1 cellular context compared by ENCODE assay signal in genomic region chr17:76353599-76354316, GRCh38.
A peak's percentile ranks its signal among the peaks of the same experiment; 100 is the strongest.
TF ChIP-seq lines count a peak whose summit lies in the region.

PRPSAP1 (minus strand) TSS chr17:76353916; CDS start chr17:76353703, 213 bp downstream.

TF ChIP-seq in HepG2, 621 proteins besides CTCF, POLR2A, EP300 and RAD21 (continued from another document and continues in another):
- TF ChIP-seq HBP1 (CRISPR knock-in tag; IDR thresholded peaks at IDR 0.05; ENCODE audit: low read depth) (peak; percentile 65; the same call in 1 of the 2 replicates), ZNF644 (CRISPR knock-in tag; IDR thresholded peaks at IDR 0.05; ENCODE audit: low read depth) (no peak), TERF1 (CRISPR knock-in tag; IDR thresholded peaks at IDR 0.05) (0 out of 2 replicates have a peak, but pooled peaks have one; percentile 66), RFXANK (CRISPR knock-in tag; IDR thresholded peaks at IDR 0.05) (no peak), ATF1 (CRISPR knock-in tag; IDR thresholded peaks at IDR 0.05) (peak; percentile 76), RARA (CRISPR knock-in tag; IDR thresholded peaks at IDR 0.05) (no peak; the same call in 1 of the 2 replicates), KLF13 (CRISPR knock-in tag; IDR thresholded peaks at IDR 0.05) (peak; percentile 93; the same call in 1 of the 2 replicates), ZBTB3 (CRISPR knock-in tag; IDR thresholded peaks at IDR 0.05; ENCODE audit: borderline replicate concordance, low read depth) (peak; percentile 86), ZBTB46 (CRISPR knock-in tag; IDR thresholded peaks at IDR 0.05; ENCODE audit: borderline replicate concordance) (peak; percentile 23; the same call in 1 of the 2 replicates), ELF1 (CRISPR knock-in tag; IDR thresholded peaks at IDR 0.05) (peak; percentile 83), ZFP91 (CRISPR knock-in tag; IDR thresholded peaks at IDR 0.05; ENCODE audit: borderline replicate concordance) (peak; percentile 94), BRCA1 (CRISPR knock-in tag; IDR thresholded peaks at IDR 0.05) (peak; percentile 91; the same call in 1 of the 2 replicates), NR1H2 (CRISPR knock-in tag; IDR thresholded peaks at IDR 0.05; ENCODE audit: borderline replicate concordance, low read depth) (peak; percentile 95), HNRNPUL1 (IDR thresholded peaks at IDR 0.05; ENCODE audit: low read depth, low read length) (no peak), BCL6 (CRISPR knock-in tag; IDR thresholded peaks at IDR 0.05) (peak; percentile 24; the same call in 1 of the 2 replicates), ZFY (CRISPR knock-in tag; IDR thresholded peaks at IDR 0.05) (peak; percentile 83), ZIK1 (CRISPR knock-in tag; IDR thresholded peaks at IDR 0.05; ENCODE audit: borderline replicate concordance, low read depth) (no peak; the same call in 1 of the 2 replicates), ZNF20 (CRISPR knock-in tag; IDR thresholded peaks at IDR 0.05) (peak; percentile 86; the same call in 1 of the 2 replicates), MXI1 (IDR thresholded peaks at IDR 0.05; ENCODE audit: borderline replicate concordance, low read depth, low read length) (peak; percentile 82; the same call in 1 of the 3 replicates), E2F5 (CRISPR knock-in tag; conservative IDR thresholded peaks at IDR 0.05) (peak; percentile 73; the same call in 1 of the 2 replicates), SP5 (CRISPR knock-in tag; IDR thresholded peaks at IDR 0.05; ENCODE audit: borderline replicate concordance, low read depth) (peak; percentile 77; the same call in 1 of the 2 replicates), ZNF354B (CRISPR knock-in tag; IDR thresholded peaks at IDR 0.05) (no peak), EZH2 (conservative IDR thresholded peaks at IDR 0.05; ENCODE audit: low read depth, low read length) (no peak)
- TF ChIP-seq, protein P1, sequence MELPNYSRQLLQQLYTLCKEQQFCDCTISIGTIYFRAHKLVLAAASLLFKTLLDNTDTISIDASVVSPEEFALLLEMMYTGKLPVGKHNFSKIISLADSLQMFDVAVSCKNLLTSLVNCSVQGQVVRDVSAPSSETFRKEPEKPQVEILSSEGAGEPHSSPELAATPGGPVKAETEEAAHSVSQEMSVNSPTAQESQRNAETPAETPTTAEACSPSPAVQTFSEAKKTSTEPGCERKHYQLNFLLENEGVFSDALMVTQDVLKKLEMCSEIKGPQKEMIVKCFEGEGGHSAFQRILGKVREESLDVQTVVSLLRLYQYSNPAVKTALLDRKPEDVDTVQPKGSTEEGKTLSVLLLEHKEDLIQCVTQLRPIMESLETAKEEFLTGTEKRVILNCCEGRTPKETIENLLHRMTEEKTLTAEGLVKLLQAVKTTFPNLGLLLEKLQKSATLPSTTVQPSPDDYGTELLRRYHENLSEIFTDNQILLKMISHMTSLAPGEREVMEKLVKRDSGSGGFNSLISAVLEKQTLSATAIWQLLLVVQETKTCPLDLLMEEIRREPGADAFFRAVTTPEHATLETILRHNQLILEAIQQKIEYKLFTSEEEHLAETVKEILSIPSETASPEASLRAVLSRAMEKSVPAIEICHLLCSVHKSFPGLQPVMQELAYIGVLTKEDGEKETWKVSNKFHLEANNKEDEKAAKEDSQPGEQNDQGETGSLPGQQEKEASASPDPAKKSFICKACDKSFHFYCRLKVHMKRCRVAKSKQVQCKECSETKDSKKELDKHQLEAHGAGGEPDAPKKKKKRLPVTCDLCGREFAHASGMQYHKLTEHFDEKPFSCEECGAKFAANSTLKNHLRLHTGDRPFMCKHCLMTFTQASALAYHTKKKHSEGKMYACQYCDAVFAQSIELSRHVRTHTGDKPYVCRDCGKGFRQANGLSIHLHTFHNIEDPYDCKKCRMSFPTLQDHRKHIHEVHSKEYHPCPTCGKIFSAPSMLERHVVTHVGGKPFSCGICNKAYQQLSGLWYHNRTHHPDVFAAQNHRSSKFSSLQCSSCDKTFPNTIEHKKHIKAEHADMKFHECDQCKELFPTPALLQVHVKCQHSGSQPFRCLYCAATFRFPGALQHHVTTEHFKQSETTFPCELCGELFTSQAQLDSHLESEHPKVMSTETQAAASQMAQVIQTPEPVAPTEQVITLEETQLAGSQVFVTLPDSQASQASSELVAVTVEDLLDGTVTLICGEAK (IDR thresholded peaks at IDR 0.05), result no peak
- TF ChIP-seq, protein P1 (CRISPR knock-in tag; IDR thresholded peaks at IDR 0.05), result peak; percentile 77
- TF ChIP-seq, protein P2, sequence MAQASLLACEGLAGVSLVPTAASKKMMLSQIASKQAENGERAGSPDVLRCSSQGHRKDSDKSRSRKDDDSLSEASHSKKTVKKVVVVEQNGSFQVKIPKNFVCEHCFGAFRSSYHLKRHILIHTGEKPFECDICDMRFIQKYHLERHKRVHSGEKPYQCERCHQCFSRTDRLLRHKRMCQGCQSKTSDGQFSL (CRISPR knock-in tag; IDR thresholded peaks at IDR 0.05), result peak; percentile 69
- TF ChIP-seq, protein P3, sequence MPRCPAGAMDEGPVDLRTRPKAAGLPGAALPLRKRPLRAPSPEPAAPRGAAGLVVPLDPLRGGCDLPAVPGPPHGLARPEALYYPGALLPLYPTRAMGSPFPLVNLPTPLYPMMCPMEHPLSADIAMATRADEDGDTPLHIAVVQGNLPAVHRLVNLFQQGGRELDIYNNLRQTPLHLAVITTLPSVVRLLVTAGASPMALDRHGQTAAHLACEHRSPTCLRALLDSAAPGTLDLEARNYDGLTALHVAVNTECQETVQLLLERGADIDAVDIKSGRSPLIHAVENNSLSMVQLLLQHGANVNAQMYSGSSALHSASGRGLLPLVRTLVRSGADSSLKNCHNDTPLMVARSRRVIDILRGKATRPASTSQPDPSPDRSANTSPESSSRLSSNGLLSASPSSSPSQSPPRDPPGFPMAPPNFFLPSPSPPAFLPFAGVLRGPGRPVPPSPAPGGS (CRISPR knock-in tag; IDR thresholded peaks at IDR 0.05), result peak; percentile 91; the same call in 1 of the 2 replicates
- TF ChIP-seq, protein P4, sequence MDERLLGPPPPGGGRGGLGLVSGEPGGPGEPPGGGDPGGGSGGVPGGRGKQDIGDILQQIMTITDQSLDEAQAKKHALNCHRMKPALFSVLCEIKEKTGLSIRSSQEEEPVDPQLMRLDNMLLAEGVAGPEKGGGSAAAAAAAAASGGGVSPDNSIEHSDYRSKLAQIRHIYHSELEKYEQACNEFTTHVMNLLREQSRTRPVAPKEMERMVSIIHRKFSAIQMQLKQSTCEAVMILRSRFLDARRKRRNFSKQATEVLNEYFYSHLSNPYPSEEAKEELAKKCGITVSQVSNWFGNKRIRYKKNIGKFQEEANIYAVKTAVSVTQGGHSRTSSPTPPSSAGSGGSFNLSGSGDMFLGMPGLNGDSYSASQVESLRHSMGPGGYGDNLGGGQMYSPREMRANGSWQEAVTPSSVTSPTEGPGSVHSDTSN (CRISPR knock-in tag; IDR thresholded peaks at IDR 0.05), result no peak
- TF ChIP-seq, protein P5, sequence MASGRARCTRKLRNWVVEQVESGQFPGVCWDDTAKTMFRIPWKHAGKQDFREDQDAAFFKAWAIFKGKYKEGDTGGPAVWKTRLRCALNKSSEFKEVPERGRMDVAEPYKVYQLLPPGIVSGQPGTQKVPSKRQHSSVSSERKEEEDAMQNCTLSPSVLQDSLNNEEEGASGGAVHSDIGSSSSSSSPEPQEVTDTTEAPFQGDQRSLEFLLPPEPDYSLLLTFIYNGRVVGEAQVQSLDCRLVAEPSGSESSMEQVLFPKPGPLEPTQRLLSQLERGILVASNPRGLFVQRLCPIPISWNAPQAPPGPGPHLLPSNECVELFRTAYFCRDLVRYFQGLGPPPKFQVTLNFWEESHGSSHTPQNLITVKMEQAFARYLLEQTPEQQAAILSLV (CRISPR knock-in tag; IDR thresholded peaks at IDR 0.05; ENCODE audit: borderline replicate concordance), result peak; percentile 96; the same call in 1 of the 2 replicates
